In genomic region chr3:183178833-183179549, GRCh38 we compare ENCODE assay signal across 7 cellular contexts. TPM values are rescaled to one million over a fixed set of nuclear protein-coding genes. Genes with fewer than 3 reads are reported as not detected.
DNase-seq lines count a peak whose midpoint lies in the region; ATAC-seq and TF ChIP-seq lines count a peak whose summit lies in the region.

No MANE protein-coding gene starts in this region.

- peak; percentile 74 to 76 for DNase-seq in activated T-cell treated with anti-CD3 and anti-CD28 coated beads, Interleukin-2, amount 50 U/mL, for 48 hours
- DNase-seq in fibroblast of mammary gland (ENCODE audit: low read depth) (peak; percentile 50), nephron progenitor cell (peak; percentile 77), thoracic aorta (ENCODE audit: low spot score) (no peak), mesenteric fat pad (ENCODE audit: low spot score) (no peak)

- no peaks in the 10 kb centered on the region for H3K79me2 ChIP-seq in Loucy (ENCODE audit: insufficient read depth, low read length)

- peak overlapping the region; percentile 85 for H3K4me3 Mint-ChIP-seq in nephron progenitor cell

- H3K9ac ChIP-seq in Loucy (ENCODE audit: low read depth, low read length, poor library complexity, severe bottlenecking): peak overlapping the region; percentile 36

- H3K27ac ChIP-seq in thoracic aorta: no peak overlapping the region

- TF ChIP-seq CTCF in Loucy (conservative IDR thresholded peaks at IDR 0.05; ENCODE audit: low read length) (peak; percentile 20; the same call in 1 of the 2 replicates), fibroblast of mammary gland (conservative IDR thresholded peaks at IDR 0.05; ENCODE audit: control insufficient read depth, insufficient read depth, low read depth, low read length) (no peak), nephron progenitor cell (IDR thresholded peaks at IDR 0.05) (no peak), thoracic aorta (IDR thresholded peaks at IDR 0.05) (no peak)

- H3K9me2 ChIP-seq in Loucy (replicated peaks; ENCODE audit: low read depth, low read length): no peaks in the 10 kb centered on the region

- H3K27me3 Mint-ChIP-seq in nephron progenitor cell (ENCODE audit: low read depth, poor library complexity): peaks cover 43% of the 10 kb centered on the region

- H3K4me1 ChIP-seq in Loucy (ENCODE audit: insufficient read depth, low read length, poor library complexity, severe bottlenecking) (peaks cover 8% of the 10 kb centered on the region), thoracic aorta (ENCODE audit: control insufficient read depth in 1 of 2, low read depth in 2 of 2) (peaks cover 2 to 11% of the 10 kb centered on the region in 2 donors)

- no peaks in the 10 kb centered on the region for H3K9me3 Mint-ChIP-seq in nephron progenitor cell

- H3F3A ChIP-seq in Loucy (ENCODE audit: low read depth): no peaks in the 10 kb centered on the region

- H3K9me3 ChIP-seq in Loucy (ENCODE audit: insufficient read depth, low read depth, low read length) (no peaks in the 10 kb centered on the region), thoracic aorta (no peaks in the 10 kb centered on the region)

- peak overlapping the region; percentile 100 for H3K4me2 ChIP-seq in Loucy (ENCODE audit: low read depth, low read length, poor library complexity, severe bottlenecking)

- no peaks in the 10 kb centered on the region for H3K36me3 Mint-ChIP-seq in nephron progenitor cell (ENCODE audit: low read depth)

- H3K36me3 ChIP-seq in Loucy (ENCODE audit: insufficient read depth, low read length) (no peaks in the 10 kb centered on the region), thoracic aorta (no peaks in the 10 kb centered on the region)

- H4K20me1 ChIP-seq in Loucy (ENCODE audit: insufficient read depth, low read length, poor library complexity, severe bottlenecking): no peaks in the 10 kb centered on the region

- peaks cover 28% of the 10 kb centered on the region for H3K4me1 Mint-ChIP-seq in nephron progenitor cell

- peak overlapping the region; percentile 74 for H3K4me3 ChIP-seq in Loucy (ENCODE audit: low read length, poor library complexity, severe bottlenecking)
- peak overlapping the region; percentile 65 for H3K4me3 ChIP-seq in fibroblast of mammary gland (ENCODE audit: control insufficient read depth, low read depth, low read length)
- H3K4me3 ChIP-seq in thoracic aorta: peak overlapping the region; percentile 69

- H3K27me3 ChIP-seq in Loucy (ENCODE audit: insufficient read depth, low read length, poor library complexity, severe bottlenecking) (no peaks in the 10 kb centered on the region), thoracic aorta (replicated peaks; ENCODE audit: insufficient read depth) (no peaks in the 10 kb centered on the region)

- no peak overlapping the region for H3K27ac Mint-ChIP-seq in nephron progenitor cell

- ATAC-seq in GM19438 (IDR thresholded peaks at IDR 0.05; ENCODE audit: low read depth, unreplicated experiment) (peak; percentile 49), thoracic aorta (ENCODE audit: insufficient number of reproducible peaks, low FRiP score, low read depth) (peak; percentile 35)

- H2AFZ ChIP-seq in Loucy (ENCODE audit: low read length): peak overlapping the region; percentile 88

RNA-seq across cellular contexts. Expression of gene LAMP3, which starts 16.5 kb away (rescaled TPM):
- not detected for total RNA-seq in thoracic aorta
- not detected for total RNA-seq in mesenteric fat pad

Comparison
In these comparisons a context has a peak if more than half of its experiments do, and no peak if none do; other contexts are left out.
1. DNase-seq: peak in activated T-cell treated with anti-CD3 and anti-CD28 coated beads, Interleukin-2, amount 50 U/mL, for 48 hours (2 of 2), fibroblast of mammary gland (single experiment) and nephron progenitor cell (single experiment); none in thoracic aorta (single experiment) and mesenteric fat pad (single experiment).
2. Peak in every context shown above with its lines, with median percentiles within 50 percentile points of each other: H3K4me3 ChIP-seq.